ENCODE assay signal across 8 cellular contexts in the genomic region with DNA sequence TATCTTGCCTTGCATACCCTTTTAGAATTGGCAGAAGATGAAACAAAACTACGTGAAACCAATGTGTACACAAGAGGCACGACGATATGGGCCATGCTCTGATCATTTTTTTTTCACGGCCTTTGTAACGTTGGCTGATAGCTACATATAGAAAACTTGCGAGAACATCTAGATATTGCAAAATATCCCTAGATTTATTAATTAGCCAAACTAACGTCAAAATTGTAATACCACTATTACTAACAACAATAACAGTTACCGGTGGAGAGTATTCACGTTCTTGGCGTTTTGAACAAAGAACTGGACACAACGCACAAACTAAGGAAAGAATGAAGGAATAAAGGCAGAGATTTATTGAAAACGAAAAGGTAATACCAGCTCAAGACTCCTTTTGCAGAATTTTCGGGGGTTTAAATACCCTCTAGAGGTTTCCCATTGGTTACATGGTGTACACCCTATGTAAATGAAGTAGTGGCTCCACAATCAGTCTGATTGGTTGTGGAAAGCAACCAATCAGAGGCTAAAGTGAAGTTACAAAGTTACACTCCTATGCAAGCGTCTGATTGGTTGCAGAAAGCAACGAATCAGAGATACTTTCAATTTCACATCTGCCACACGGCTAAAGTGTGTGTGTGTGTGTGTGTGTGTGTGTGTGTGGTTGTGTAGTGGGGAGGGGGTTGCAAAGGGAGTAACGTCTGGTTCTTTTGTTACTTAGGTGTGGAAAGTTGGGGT. TPM values are rescaled to one million over a fixed set of nuclear protein-coding genes. Genes with fewer than 3 reads are reported as not detected.
DNase-seq lines count a peak whose midpoint lies in the region; ATAC-seq, FAIRE-seq and TF ChIP-seq lines count a peak whose summit lies in the region.

No MANE protein-coding gene starts in this region.

- DNase-seq in A549 (ENCODE audit: low read depth in 1 of 2, low spot score in 1 of 2) (peak; percentile 25 to 95), GM23248 (peak; percentile 60), NT2/D1 (ENCODE audit: low read depth, low spot score) (peak; percentile 70), cerebellar cortex (ENCODE audit: low spot score) (peak; percentile 33), mucosa of gallbladder (ENCODE audit: low spot score) (peak; percentile 29), GM12892 (ENCODE audit: insufficient read length) (no peak), hippocampal formation (lab: John Stamatoyannopoulos, UW) (no peak)

- H3K79me2 ChIP-seq in GM23248 (ENCODE audit: insufficient read depth), result peaks cover 40% of the 10 kb centered on the region

- TF ChIP-seq CTCF in A549 (IDR thresholded peaks at IDR 0.05), result no peak

- H3K36me3 ChIP-seq in GM23248 (ENCODE audit: low read depth), result 0 out of 2 replicates have a peak, but pooled peaks cover 6% of the 10 kb centered on the region
- peaks cover 12% of the 10 kb centered on the region for H3K36me3 ChIP-seq in NT2/D1 (ENCODE audit: insufficient read depth, insufficient read length, low read length)

- POLR2A ChIA-PET in A549 (lab: Yijun Ruan, JAX), result interaction anchor here (0.6 to 1.5 kb wide), 6 partner anchors 9 to 576 kb away, joined by 4 to 5 read pairs (median 4); partner anchors contain the start of gene PKN2

- ATAC-seq in A549, result peak; percentile 63 to 93; a peak in 5 of 6 replicates
- ATAC-seq in GM19397 (IDR thresholded peaks at IDR 0.05; ENCODE audit: unreplicated experiment), result no peak

- TF ChIP-seq POLR2A in A549 (IDR thresholded peaks at IDR 0.05; ENCODE audit: low read length) (no peak), GM12892 (IDR thresholded peaks at IDR 0.05; ENCODE audit: low read depth, low read length) (no peak)

- no peak for TF ChIP-seq RAD21 in A549 (conservative IDR thresholded peaks at IDR 0.05 in 1 of 2, IDR thresholded peaks at IDR 0.05 in 1 of 2)

- H3K9me2 ChIP-seq in GM23248 (ENCODE audit: insufficient read depth), result no peaks in the 10 kb centered on the region

- peak overlapping the region; percentile 95 for H3K4me2 ChIP-seq in A549
- peak overlapping the region; percentile 70 for H3K4me2 ChIP-seq in GM23248 (ENCODE audit: unreplicated experiment)

- in situ Hi-C loops in GM23248 (cut with MboI), result no loop called here

- no peaks in the 10 kb centered on the region for H3F3A ChIP-seq in GM23248 (ENCODE audit: insufficient read depth)

- H4K20me1 ChIP-seq in GM23248 (ENCODE audit: insufficient read depth), result no peaks in the 10 kb centered on the region

- CTCF ChIA-PET in A549 (lab: Yijun Ruan, JAX), result interaction anchor here (4.3 kb wide), 1 partner anchor 15 kb away, joined by 23 read pairs; no protein-coding TSS in a partner anchor

- no peaks in the 10 kb centered on the region for H3K9me3 ChIP-seq in A549
- H3K9me3 ChIP-seq in GM23248 (ENCODE audit: low read depth), result no peaks in the 10 kb centered on the region
- no peaks in the 10 kb centered on the region for H3K9me3 ChIP-seq in NT2/D1 (ENCODE audit: insufficient read depth, low read length)

- H3K9ac ChIP-seq in GM23248 (peak overlapping the region; percentile 93), NT2/D1 (ENCODE audit: insufficient read length, low read depth) (peak overlapping the region; percentile 43)

- peak overlapping the region; percentile 97 for H3K4me3 ChIP-seq in A549
- H3K4me3 ChIP-seq in GM23248, result peak overlapping the region; percentile 98
- H3K4me3 ChIP-seq in NT2/D1 (ENCODE audit: insufficient read length, low read depth), result peak overlapping the region; percentile 94

- FAIRE-seq in A549 (lab: Jason Lieb, UNC) (no peak), GM12892 (lab: Jason Lieb, UNC) (no peak)

- H3K27ac ChIP-seq in A549, result peak overlapping the region; percentile 88 to 91
- H3K27ac ChIP-seq in GM23248, result peak overlapping the region; percentile 79; the same call in 1 of the 2 replicates

- H3K4me1 ChIP-seq in A549, result peaks cover 12% of the 10 kb centered on the region; the same call in 1 of the 3 replicates
- H3K4me1 ChIP-seq in GM23248 (ENCODE audit: insufficient read depth), result peaks cover 27% of the 10 kb centered on the region
- H3K4me1 ChIP-seq in NT2/D1 (ENCODE audit: insufficient read depth, insufficient read length), result no peaks in the 10 kb centered on the region

- TF ChIP-seq EP300 in A549 (IDR thresholded peaks at IDR 0.05), result no peak

- WGBS in A549 (ENCODE audit: missing lambda C conversion rate), result 1% methylated on average over 17 of the region's 17 CpGs
- WGBS in GM23248 (ENCODE audit: low coverage in 1 of 2, low lambda C conversion rate in 2 of 2, missing lambda C conversion rate in 2 of 2), 2 experiments, result 47% methylated on average over 17 of the region's 17 CpGs

- peak overlapping the region; percentile 86 for H2AFZ ChIP-seq in GM23248

- H3K27me3 ChIP-seq in GM23248 (replicated peaks; ENCODE audit: insufficient read depth) (no peaks in the 10 kb centered on the region), NT2/D1 (ENCODE audit: insufficient read depth, insufficient read length) (no peaks in the 10 kb centered on the region)

TF ChIP-seq in A549, 52 proteins besides CTCF, POLR2A, EP300 and RAD21:
- TF ChIP-seq ZNF302 (CRISPR knock-in tag; IDR thresholded peaks at IDR 0.05) (peak; percentile 33; the same call in 1 of the 2 replicates), HEYL (CRISPR knock-in tag; IDR thresholded peaks at IDR 0.05) (no peak), HOXB5 (CRISPR knock-in tag; IDR thresholded peaks at IDR 0.05) (0 out of 2 replicates have a peak, but pooled peaks have one; percentile 46), ZC3H11A (IDR thresholded peaks at IDR 0.05) (no peak), PHF8 (IDR thresholded peaks at IDR 0.05; ENCODE audit: borderline replicate concordance, low read depth) (peak; percentile 14; the same call in 1 of the 2 replicates)
- TF ChIP-seq, protein P1, sequence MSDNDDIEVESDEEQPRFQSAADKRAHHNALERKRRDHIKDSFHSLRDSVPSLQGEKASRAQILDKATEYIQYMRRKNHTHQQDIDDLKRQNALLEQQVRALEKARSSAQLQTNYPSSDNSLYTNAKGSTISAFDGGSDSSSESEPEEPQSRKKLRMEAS (IDR thresholded peaks at IDR 0.05), result peak; percentile 35

RNA-seq across cellular contexts. Expression of gene GTF2B, which starts 0.9 kb away (rescaled TPM):
- 32.5 and 34.1 TPM in 2 replicates for polyA plus RNA-seq in A549 (2011; rRNA removed)
- 11.2 and 12.4 TPM in 2 replicates for polyA plus RNA-seq in A549 (2012; cell fraction: cytosol; rRNA removed)
- 5.9 and 13.1 TPM in 2 replicates for polyA plus RNA-seq in A549 (2012; cell fraction: nucleus; rRNA removed)
- 21.7 to 24.8 TPM (median 22.4 TPM) in 3 replicates for polyA plus RNA-seq in A549 (2017; fragmentation: RNase III; extraction: RNeasy Plus Mini Kit Qiagen cat#74134 plus additional on column Dnase treatment)
- polyA minus RNA-seq in A549 (2011; rRNA and poly(A)+ RNA removed), result 7.5 and 13.2 TPM in 2 replicates
- total RNA-seq in GM23248 (2014; rRNA removed; shearing (Covaris generic)), result 25.7 and 28.9 TPM in 2 replicates
- polyA plus RNA-seq in GM23248 (2016; fragmentation: Nextera tagmentation; extraction: Ambion mirVana), result 32.2 and 35.2 TPM in 2 replicates
- total RNA-seq in mucosa of gallbladder, result 23.8 TPM
- polyA plus RNA-seq in GM12892 (2012; ENCODE audit: missing spikeins), result 44.9 TPM

Comparison
In these comparisons a context has a peak if more than half of its experiments do, and no peak if none do; other contexts are left out.
1. DNase-seq: peak in A549 (2 of 2), GM23248 (single experiment), NT2/D1 (single experiment), cerebellar cortex (single experiment) and mucosa of gallbladder (single experiment); none in GM12892 (single experiment) and hippocampal formation (0 of 2).
2. Peak in every context shown above with its lines, with median percentiles within 50 percentile points of each other: H3K4me3 ChIP-seq.